Comparison of ENCODE assay signal across 11 cellular contexts in the genomic region with DNA sequence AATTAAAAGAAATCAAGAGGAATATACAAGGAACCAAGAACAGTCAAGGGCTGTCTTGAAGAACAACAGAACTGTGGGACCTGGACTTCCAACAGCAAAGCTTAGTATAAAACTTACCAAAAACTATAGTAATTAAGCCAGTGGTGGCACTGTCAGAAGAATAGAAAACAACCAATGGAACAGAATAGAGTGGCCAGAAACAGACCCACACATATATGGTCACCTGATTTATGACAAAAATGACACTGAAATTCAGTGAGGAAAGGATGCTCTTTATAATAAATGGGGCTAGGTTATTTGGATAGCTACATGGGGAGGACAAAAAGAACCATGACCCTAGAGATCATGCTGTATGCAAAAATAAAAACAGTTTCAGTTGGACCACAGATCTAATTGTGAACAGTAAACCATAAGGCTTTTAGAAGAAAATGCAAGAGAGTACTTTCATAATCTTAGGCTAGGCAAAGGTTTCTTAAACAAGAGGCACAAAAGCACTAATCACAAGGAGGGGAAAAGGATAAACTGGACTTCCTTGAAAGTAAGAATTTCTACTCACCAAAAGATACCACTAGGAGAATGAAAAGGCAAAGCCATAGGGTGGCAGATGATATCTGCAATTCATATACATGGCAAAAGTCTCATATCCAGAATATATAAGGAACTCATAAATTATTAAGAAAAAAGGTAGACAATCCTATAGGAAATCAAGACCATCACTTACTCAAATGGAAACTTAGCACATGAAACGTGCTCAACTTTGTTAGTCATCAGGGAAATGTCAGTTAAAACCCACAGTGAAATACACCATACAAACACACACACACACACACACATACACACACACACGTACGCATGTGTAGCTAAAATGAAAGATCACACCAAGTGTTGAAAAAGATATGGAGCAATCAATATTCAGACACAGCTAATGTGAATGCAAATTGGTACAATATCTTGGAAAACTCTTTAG. TPM values are rescaled to one million over a fixed set of nuclear protein-coding genes. Genes with fewer than 3 reads are reported as not detected.
DNase-seq lines count a peak whose midpoint lies in the region; ATAC-seq and TF ChIP-seq lines count a peak whose summit lies in the region.
"Had no signal": no experiment of that assay in that cellular context is flagged by ENCODE, and none has a peak within 500 bp of the region (broad histone marks: within the 10 kb centered on the region; RNA-seq: fewer than 3 reads in every experiment).

No MANE protein-coding gene starts in this region.

- H3K4me3 ChIP-seq in GM12865 (ENCODE audit: low read depth, low read length): peak overlapping the region; percentile 40
- H3K4me3 ChIP-seq in prostate gland: no peak overlapping the region
- H3K4me3 ChIP-seq: dorsolateral prefrontal cortex had no signal

- no peaks in the 10 kb centered on the region for H3K27me3 ChIP-seq in prostate gland (replicated peaks; ENCODE audit: insufficient read depth)
- H3K27me3 ChIP-seq: dorsolateral prefrontal cortex had no signal

- H3K4me3 Mint-ChIP-seq in activated CD4-positive, alpha-beta memory T cell treated with anti-CD3 and anti-CD28 coated beads, Interleukin-2, amount 10 ng/mL, durations not matched to agents 7 days and 5 days: no peak overlapping the region
- H3K4me3 Mint-ChIP-seq: CD8-positive, alpha-beta T cell had no signal

- POLR2A ChIA-PET in activated CD4-positive, alpha-beta memory T cell treated with anti-CD3 and anti-CD28 coated beads, Interleukin-2, amount 10 ng/mL, durations not matched to agents 7 days and 5 days (lab: Charles Lee): interaction anchor here (1.2 to 3.8 kb wide), 4 partner anchors 15 to 62 kb away, joined by 3 to 28 read pairs (median 9); no protein-coding TSS in a partner anchor
- POLR2A ChIA-PET in GM10248 (lab: Yijun Ruan, JAX): interaction anchor here (0.6 kb wide), 1 partner anchor 61 kb away, joined by 9 read pairs; no protein-coding TSS in a partner anchor

- H3K4me1 Mint-ChIP-seq in activated CD4-positive, alpha-beta memory T cell treated with anti-CD3 and anti-CD28 coated beads, Interleukin-2, amount 10 ng/mL, durations not matched to agents 7 days and 5 days: peaks cover 67% of the 10 kb centered on the region

- no peak for TF ChIP-seq POLR2A in prostate gland (IDR thresholded peaks at IDR 0.05)

- DNase-seq in GM12865 (ENCODE audit: low read depth) (peak; percentile 88), prostate gland (ENCODE audit: low spot score) (no peak), NCI-H510A treated with DMSO at 0.1 percent for 48 hours (lab: John Stamatoyannopoulos, UW) (no peak), GM10248 (ENCODE audit: extremely low spot score) (no peak), pons (ENCODE audit: low spot score) (no peak)
- DNase-seq in activated CD4-positive, alpha-beta memory T cell treated with anti-CD3 and anti-CD28 coated beads, Interleukin-2, amount 10 ng/mL, durations not matched to agents 7 days and 5 days: peak; percentile 49
- DNase-seq: CD8-positive, alpha-beta T cell; dorsolateral prefrontal cortex; NCI-H345 had no signal

- peak overlapping the region; percentile 40 for H3K27ac Mint-ChIP-seq in activated CD4-positive, alpha-beta memory T cell treated with anti-CD3 and anti-CD28 coated beads, Interleukin-2, amount 10 ng/mL, durations not matched to agents 7 days and 5 days
- H3K27ac Mint-ChIP-seq: CD8-positive, alpha-beta T cell had no signal

- peaks cover 58% of the 10 kb centered on the region for H3K36me3 Mint-ChIP-seq in activated CD4-positive, alpha-beta memory T cell treated with anti-CD3 and anti-CD28 coated beads, Interleukin-2, amount 10 ng/mL, durations not matched to agents 7 days and 5 days (ENCODE audit: low read depth)

- no peak overlapping the region for H3K27ac ChIP-seq in prostate gland
- H3K27ac ChIP-seq: dorsolateral prefrontal cortex had no signal

- 90% methylated on average over 3 of the region's 3 CpGs for WGBS in prostate gland

- H3K36me3 ChIP-seq in prostate gland: no peaks in the 10 kb centered on the region

- no peak for TF ChIP-seq CTCF in GM12865 (IDR thresholded peaks at IDR 0.05; ENCODE audit: insufficient read depth, low read depth, low read length, missing control alignments)
- TF ChIP-seq CTCF in prostate gland (IDR thresholded peaks at IDR 0.05): no peak
- no peak for TF ChIP-seq CTCF in GM10248 (IDR thresholded peaks at IDR 0.05; ENCODE audit: control extremely low read depth, extremely low read depth, low read depth, missing control alignments)

- no peaks in the 10 kb centered on the region for H3K9me3 Mint-ChIP-seq in activated CD4-positive, alpha-beta memory T cell treated with anti-CD3 and anti-CD28 coated beads, Interleukin-2, amount 10 ng/mL, durations not matched to agents 7 days and 5 days
- H3K9me3 Mint-ChIP-seq: CD8-positive, alpha-beta T cell had no signal

- H3K9me3 ChIP-seq in prostate gland: no peaks in the 10 kb centered on the region

- H3K27me3 Mint-ChIP-seq in activated CD4-positive, alpha-beta memory T cell treated with anti-CD3 and anti-CD28 coated beads, Interleukin-2, amount 10 ng/mL, durations not matched to agents 7 days and 5 days: no peaks in the 10 kb centered on the region

- H3K4me1 ChIP-seq in prostate gland (replicated peaks): no peaks in the 10 kb centered on the region

- ATAC-seq in GM19463 (IDR thresholded peaks at IDR 0.05; ENCODE audit: unreplicated experiment): peak; percentile 73
- peak; percentile 72 for ATAC-seq in HG03064 (IDR thresholded peaks at IDR 0.05; ENCODE audit: low read depth, unreplicated experiment)
- ATAC-seq: CD8-positive, alpha-beta T cell had no signal

- intact Hi-C loops in prostate gland (cut with DNase I): no loop called here

- CTCF ChIA-PET in activated CD4-positive, alpha-beta memory T cell treated with anti-CD3 and anti-CD28 coated beads, Interleukin-2, amount 10 ng/mL, durations not matched to agents 7 days and 5 days (lab: Charles Lee): interaction anchor here (1.2 to 4.7 kb wide), 2 partner anchors 62 to 105 kb away, joined by 3 to 34 read pairs; no protein-coding TSS in a partner anchor
- CTCF ChIA-PET in GM10248 (lab: Yijun Ruan, JAX): interaction anchor here (1.0 to 4.8 kb wide), 5 partner anchors 8 to 63 kb away, joined by 3 to 18 read pairs (median 4); no protein-coding TSS in a partner anchor

RNA-seq across cellular contexts. Expression of a gene that starts 20.8 kb away (rescaled TPM):
- 100 to 1,000 TPM; 103 to 105 TPM for total RNA-seq in activated CD4-positive, alpha-beta memory T cell treated with anti-CD3 and anti-CD28 coated beads, Interleukin-2, amount 10 ng/mL, durations not matched to agents 7 days and 5 days
- 10 to 100 TPM; 15.7 to 18.3 TPM for total RNA-seq in prostate gland

Comparison
In these comparisons a context has a peak if more than half of its experiments do, and no peak if none do; other contexts are left out.
1. DNase-seq: peak in GM12865 (single experiment) and activated CD4-positive, alpha-beta memory T cell treated with anti-CD3 and anti-CD28 coated beads, Interleukin-2, amount 10 ng/mL, durations not matched to agents 7 days and 5 days (single experiment); none in prostate gland (single experiment), NCI-H510A treated with DMSO at 0.1 percent for 48 hours (single experiment), GM10248 (single experiment) and pons (single experiment).
2. RNA of a gene that starts 20.8 kb away (total RNA-seq): 103 to 105 TPM in activated CD4-positive, alpha-beta memory T cell treated with anti-CD3 and anti-CD28 coated beads, Interleukin-2, amount 10 ng/mL, durations not matched to agents 7 days and 5 days; 15.7 to 18.3 TPM in prostate gland; every median in the first group is over 4 times any median in the second.